In the genomic region with DNA sequence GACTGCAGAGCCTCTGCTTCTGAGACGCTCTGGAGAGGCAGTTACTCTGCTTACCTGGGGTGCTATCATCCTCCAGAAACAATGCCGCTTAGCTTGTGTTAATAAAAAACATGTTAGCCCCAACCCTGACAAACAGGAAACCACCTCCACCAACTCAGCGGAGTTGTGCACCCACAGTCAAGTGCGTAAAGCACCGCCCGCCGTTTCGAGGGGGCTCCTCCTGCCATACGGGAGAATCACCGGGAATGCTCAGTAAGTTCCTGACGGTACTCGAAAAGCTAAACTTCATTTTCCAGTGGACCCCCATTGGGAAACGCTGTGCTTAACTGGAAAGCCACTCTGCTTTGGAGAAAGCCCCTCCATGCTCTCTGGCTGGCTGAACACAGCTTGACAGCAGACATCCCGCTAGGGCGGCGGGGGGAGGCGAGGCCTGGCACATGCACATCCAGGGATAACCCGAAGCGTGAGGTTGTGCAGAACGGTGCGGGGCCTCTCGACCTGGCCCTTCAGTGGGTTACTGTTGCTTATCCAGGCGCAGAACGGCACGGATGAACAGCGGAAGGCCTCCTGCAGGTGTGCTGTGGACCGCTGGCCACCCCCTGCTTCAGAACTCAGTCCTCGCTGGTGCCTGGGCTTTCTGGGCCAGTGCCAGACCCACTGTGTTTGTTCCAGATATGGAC, we compare ENCODE assay signal across 13 cellular contexts. TPM values are rescaled to one million over a fixed set of nuclear protein-coding genes. Genes with fewer than 3 reads are reported as not detected.
DNase-seq lines count a peak whose midpoint lies in the region; ATAC-seq and TF ChIP-seq lines count a peak whose summit lies in the region.
"Had no signal": no experiment of that assay in that cellular context is flagged by ENCODE, and none has a peak within 500 bp of the region (broad histone marks: within the 10 kb centered on the region; RNA-seq: fewer than 3 reads in every experiment).

No MANE protein-coding gene starts in this region.

- peaks cover 14% of the 10 kb centered on the region for H3K36me3 ChIP-seq in upper lobe of right lung

- no peak overlapping the region for H3K4me3 ChIP-seq in upper lobe of right lung
- H3K4me3 ChIP-seq: ascending aorta had no signal

- peaks cover 10% of the 10 kb centered on the region for H3K4me1 ChIP-seq in upper lobe of right lung

- H3K9me3 Mint-ChIP-seq in T-cell (no peaks in the 10 kb centered on the region), immature natural killer cell (peaks cover 0 to 2% (median 0%) of the 10 kb centered on the region in 6 donors)

- TF ChIP-seq CTCF in upper lobe of right lung (IDR thresholded peaks at IDR 0.05), result no peak

- no peaks in the 10 kb centered on the region for H3K36me3 Mint-ChIP-seq in T-cell
- H3K36me3 Mint-ChIP-seq in immature natural killer cell, result no peaks in the 10 kb centered on the region

- POLR2A ChIA-PET in T-cell (lab: Charles Lee), result no interaction called here

- CTCF ChIA-PET in T-cell (lab: Charles Lee), result no interaction called here

- H3K27me3 Mint-ChIP-seq in T-cell (peaks cover 0 to 3% of the 10 kb centered on the region in 2 donors), immature natural killer cell (ENCODE audit: low read depth in 3 of 3) (peaks cover 3 to 9% (median 6%) of the 10 kb centered on the region in 3 donors)

- H3K4me1 Mint-ChIP-seq in T-cell (peaks cover 31 to 46% (median 35%) of the 10 kb centered on the region in 3 donors), immature natural killer cell (peaks cover 33 to 40% of the 10 kb centered on the region in 2 donors)

- H3K4me3 Mint-ChIP-seq in T-cell (peak overlapping the region; percentile 61 to 70 (median 67)), immature natural killer cell (peak overlapping the region; percentile 37 to 72 (median 55))

- H3K27me3 ChIP-seq in upper lobe of right lung, result no peaks in the 10 kb centered on the region
- H3K27me3 ChIP-seq: ascending aorta had no signal

- intact Hi-C loops in left ventricle myocardium superior (cut with micrococcal nuclease) (no loop called here), Right ventricle myocardium superior (cut with DNase I) (no loop called here), upper lobe of right lung (cut with DNase I) (no loop called here)

- DNase-seq in left ventricle myocardium superior (peak; percentile 41), Right ventricle myocardium superior (no peak), T-cell (peak in 18 of 34 experiments; percentile 7 to 48 (median 22)), immature natural killer cell (peak in 2 of 3 donors; percentile 40 to 47), upper lobe of right lung (peak; percentile 58), NCI-H128 (lab: John Stamatoyannopoulos, UW; ENCODE audit: unreplicated experiment) (no peak), DMS153 treated with DMSO at 0.1 percent for 48 hours (lab: John Stamatoyannopoulos, UW; ENCODE audit: unreplicated experiment) (no peak)
- DNase-seq: HCEC 1CT, NCI-H1048, NCI-H446 had no signal

- ATAC-seq in left ventricle myocardium superior, result no peak
- ATAC-seq in Right ventricle myocardium superior (ENCODE audit: poor library complexity), result no peak
- peak; percentile 81 to 93 (median 86) for ATAC-seq in T-cell (replicated peaks in 1 of 4)
- ATAC-seq in upper lobe of right lung, result no peak
- no peak for ATAC-seq in HG03095 (IDR thresholded peaks at IDR 0.05; ENCODE audit: unreplicated experiment)

- peak overlapping the region; percentile 63 to 70 for H3K27ac Mint-ChIP-seq in T-cell
- no peak overlapping the region for H3K27ac Mint-ChIP-seq in immature natural killer cell

- H3K9me3 ChIP-seq in upper lobe of right lung, result no peaks in the 10 kb centered on the region
- H3K9me3 ChIP-seq: ascending aorta had no signal

- no peak overlapping the region for H3K27ac ChIP-seq in upper lobe of right lung
- H3K27ac ChIP-seq: ascending aorta had no signal

RNA-seq across cellular contexts. Expression of gene GAS6, which starts 17.1 kb away (rescaled TPM):
- total RNA-seq in left ventricle myocardium superior (210 TPM), Right ventricle myocardium superior (181 TPM), T-cell (10 to 100 TPM in 1 of 5 donors, 1 to 10 TPM in 4; 1.1 to 10.2 (median 4.7) TPM), upper lobe of right lung (197 TPM)
- 1 to 10 TPM in 2 of 3 donors, not detected in 1; 1.0 to 1.2 TPM for polyA plus RNA-seq in immature natural killer cell
- total RNA-seq: OCI-LY7 had no signal

Comparison
In these comparisons a context has a peak if more than half of its experiments do, and no peak if none do; other contexts are left out.
1. DNase-seq: peak in left ventricle myocardium superior (single experiment), T-cell (18 of 34), immature natural killer cell (2 of 3) and upper lobe of right lung (single experiment); none in Right ventricle myocardium superior (single experiment), NCI-H128 (single experiment) and DMS153 treated with DMSO at 0.1 percent for 48 hours (single experiment).
2. ATAC-seq: peak in T-cell (4 of 4); none in left ventricle myocardium superior (single experiment), Right ventricle myocardium superior (single experiment), upper lobe of right lung (single experiment) and HG03095 (single experiment).
3. H3K27ac Mint-ChIP-seq: peak in T-cell (2 of 2); none in immature natural killer cell (0 of 6).
4. RNA of gene GAS6, which starts 17.1 kb away (total RNA-seq): 210 TPM in left ventricle myocardium superior (single experiment), 197 TPM in upper lobe of right lung (single experiment) and 181 TPM in Right ventricle myocardium superior (single experiment); 1.1 to 10.2 TPM in T-cell; every median in the first group is over 10 times any median in the second.